Comparison of ENCODE assay signal across 1 cellular context in genomic region chr7:36084485-36085091, GRCh38.
TF ChIP-seq lines count a peak whose summit lies in the region.

No MANE protein-coding gene starts in this region.

TF ChIP-seq in HepG2, 621 proteins besides CTCF, POLR2A, EP300 and RAD21 (continued from another document and continues in another):
- no peak for TF ChIP-seq ZHX2 (IDR thresholded peaks at IDR 0.05; ENCODE audit: low read depth)
- TF ChIP-seq ZHX2 (CRISPR knock-in tag; IDR thresholded peaks at IDR 0.05; ENCODE audit: borderline replicate concordance), result no peak
- TF ChIP-seq ZNF570 (CRISPR knock-in tag; IDR thresholded peaks at IDR 0.05; ENCODE audit: borderline replicate concordance), result no peak
- TF ChIP-seq HIC2 (CRISPR knock-in tag; IDR thresholded peaks at IDR 0.05; ENCODE audit: low read depth), result no peak
- no peak for TF ChIP-seq PLRG1 (conservative IDR thresholded peaks at IDR 0.05)
- TF ChIP-seq CHD2 (IDR thresholded peaks at IDR 0.05; ENCODE audit: low read depth, low read length), result no peak
- no peak for TF ChIP-seq SMARCC2 (IDR thresholded peaks at IDR 0.05)
- peak; percentile 60; the same call in 1 of the 2 replicates for TF ChIP-seq MXD3 (CRISPR knock-in tag; IDR thresholded peaks at IDR 0.05)
- peak; percentile 40; the same call in 1 of the 2 replicates for TF ChIP-seq ZNF562 (CRISPR knock-in tag; IDR thresholded peaks at IDR 0.05; ENCODE audit: borderline replicate concordance)
- TF ChIP-seq TBL1XR1 (IDR thresholded peaks at IDR 0.05; ENCODE audit: borderline replicate concordance, low read length, partially characterized antibody), result no peak
- no peak for TF ChIP-seq MBNL3 (CRISPR knock-in tag; conservative IDR thresholded peaks at IDR 0.05)
- no peak for TF ChIP-seq ZNF317 (CRISPR knock-in tag; IDR thresholded peaks at IDR 0.05)
- TF ChIP-seq EZH2 (conservative IDR thresholded peaks at IDR 0.05; ENCODE audit: low read depth, low read length), result no peak
- TF ChIP-seq SPEN (CRISPR knock-in tag; IDR thresholded peaks at IDR 0.05; ENCODE audit: low read depth), result no peak; the same call in 1 of the 2 replicates
- TF ChIP-seq CREB3 (CRISPR knock-in tag; IDR thresholded peaks at IDR 0.05), result no peak
- TF ChIP-seq SIN3B (IDR thresholded peaks at IDR 0.05; ENCODE audit: low read length), result no peak
- TF ChIP-seq ZSCAN30 (CRISPR knock-in tag; IDR thresholded peaks at IDR 0.05), result no peak
- TF ChIP-seq SNAI1 (CRISPR knock-in tag; IDR thresholded peaks at IDR 0.05; ENCODE audit: borderline replicate concordance), result no peak
- TF ChIP-seq SP140L (CRISPR knock-in tag; IDR thresholded peaks at IDR 0.05; ENCODE audit: borderline replicate concordance), result no peak
- TF ChIP-seq ZNF569 (CRISPR knock-in tag; IDR thresholded peaks at IDR 0.05; ENCODE audit: borderline replicate concordance), result no peak
- no peak for TF ChIP-seq ZNF747 (CRISPR knock-in tag; IDR thresholded peaks at IDR 0.05; ENCODE audit: borderline replicate concordance)
- no peak for TF ChIP-seq KDM6A (CRISPR knock-in tag; IDR thresholded peaks at IDR 0.05; ENCODE audit: low read depth)
- TF ChIP-seq HIVEP1 (CRISPR knock-in tag; IDR thresholded peaks at IDR 0.05), result no peak
- TF ChIP-seq DPF2 (CRISPR knock-in tag; IDR thresholded peaks at IDR 0.05; ENCODE audit: borderline replicate concordance, low read depth), result no peak
- 0 out of 2 replicates have a peak, but pooled peaks have one; percentile 51 for TF ChIP-seq DMAP1 (CRISPR knock-in tag; IDR thresholded peaks at IDR 0.05)
- 0 out of 2 replicates have a peak, but pooled peaks have one; percentile 48 for TF ChIP-seq ZBTB34 (CRISPR knock-in tag; IDR thresholded peaks at IDR 0.05)
- peak; percentile 60; the same call in 1 of the 2 replicates for TF ChIP-seq EED (CRISPR knock-in tag; IDR thresholded peaks at IDR 0.05)
- TF ChIP-seq FLYWCH1 (CRISPR knock-in tag; IDR thresholded peaks at IDR 0.05), result no peak
- TF ChIP-seq RFXANK (CRISPR knock-in tag; IDR thresholded peaks at IDR 0.05), result no peak
- peak; percentile 79; the same call in 1 of the 2 replicates for TF ChIP-seq ZNF350 (CRISPR knock-in tag; IDR thresholded peaks at IDR 0.05; ENCODE audit: borderline replicate concordance, low read depth)
- TF ChIP-seq SATB2 (CRISPR knock-in tag; IDR thresholded peaks at IDR 0.05), result no peak
- no peak for TF ChIP-seq MEIS1 (CRISPR knock-in tag; IDR thresholded peaks at IDR 0.05; ENCODE audit: borderline replicate concordance)
- no peak for TF ChIP-seq JDP2 (CRISPR knock-in tag; IDR thresholded peaks at IDR 0.05; ENCODE audit: borderline replicate concordance)
- peak; percentile 81 for TF ChIP-seq KDM2A (CRISPR knock-in tag; IDR thresholded peaks at IDR 0.05; ENCODE audit: borderline replicate concordance, low read depth)
- no peak for TF ChIP-seq ZNF83 (CRISPR knock-in tag; IDR thresholded peaks at IDR 0.05; ENCODE audit: borderline replicate concordance)
- no peak for TF ChIP-seq MATR3 (CRISPR knock-in tag; IDR thresholded peaks at IDR 0.05)
- TF ChIP-seq ZBTB20 (CRISPR knock-in tag; IDR thresholded peaks at IDR 0.05; ENCODE audit: borderline replicate concordance, low read depth), result no peak
- TF ChIP-seq NCOA2 (CRISPR knock-in tag; IDR thresholded peaks at IDR 0.05), result no peak
- TF ChIP-seq CBX2 (IDR thresholded peaks at IDR 0.05; ENCODE audit: low read depth, low read length), result no peak
- TF ChIP-seq CBX2 (CRISPR knock-in tag; IDR thresholded peaks at IDR 0.05; ENCODE audit: low read depth), result no peak
- no peak for TF ChIP-seq ZNF121 (CRISPR knock-in tag; IDR thresholded peaks at IDR 0.05)
- no peak for TF ChIP-seq CBX1 (IDR thresholded peaks at IDR 0.05; ENCODE audit: low read depth)
- TF ChIP-seq ZNF260 (CRISPR knock-in tag; IDR thresholded peaks at IDR 0.05; ENCODE audit: borderline replicate concordance, low read depth), result no peak
- 0 out of 2 replicates have a peak, but pooled peaks have one; percentile 75 for TF ChIP-seq SSRP1 (CRISPR knock-in tag; IDR thresholded peaks at IDR 0.05)
- TF ChIP-seq ZNF710 (CRISPR knock-in tag; IDR thresholded peaks at IDR 0.05; ENCODE audit: borderline replicate concordance), result no peak
- no peak for TF ChIP-seq PATZ1 (CRISPR knock-in tag; IDR thresholded peaks at IDR 0.05)
- no peak for TF ChIP-seq ZNF232 (CRISPR knock-in tag; IDR thresholded peaks at IDR 0.05; ENCODE audit: borderline replicate concordance)
- TF ChIP-seq ZNF552 (CRISPR knock-in tag; IDR thresholded peaks at IDR 0.05; ENCODE audit: borderline replicate concordance), result no peak
- no peak for TF ChIP-seq ZNF24 (IDR thresholded peaks at IDR 0.05)
- 0 out of 2 replicates have a peak, but pooled peaks have one; percentile 28 for TF ChIP-seq ZNF274 (CRISPR knock-in tag; IDR thresholded peaks at IDR 0.05)
- no peak for TF ChIP-seq ZNF713 (CRISPR knock-in tag; IDR thresholded peaks at IDR 0.05)
- TF ChIP-seq HMGA1 (CRISPR knock-in tag; conservative IDR thresholded peaks at IDR 0.05), result no peak
- 0 out of 2 replicates have a peak, but pooled peaks have one; percentile 59 for TF ChIP-seq SRY (CRISPR knock-in tag; IDR thresholded peaks at IDR 0.05)
- peak; percentile 68; the same call in 1 of the 2 replicates for TF ChIP-seq ZNF788 (CRISPR knock-in tag; IDR thresholded peaks at IDR 0.05; ENCODE audit: borderline replicate concordance)
